10 cellular contexts compared by ENCODE assay signal in the genomic region with DNA sequence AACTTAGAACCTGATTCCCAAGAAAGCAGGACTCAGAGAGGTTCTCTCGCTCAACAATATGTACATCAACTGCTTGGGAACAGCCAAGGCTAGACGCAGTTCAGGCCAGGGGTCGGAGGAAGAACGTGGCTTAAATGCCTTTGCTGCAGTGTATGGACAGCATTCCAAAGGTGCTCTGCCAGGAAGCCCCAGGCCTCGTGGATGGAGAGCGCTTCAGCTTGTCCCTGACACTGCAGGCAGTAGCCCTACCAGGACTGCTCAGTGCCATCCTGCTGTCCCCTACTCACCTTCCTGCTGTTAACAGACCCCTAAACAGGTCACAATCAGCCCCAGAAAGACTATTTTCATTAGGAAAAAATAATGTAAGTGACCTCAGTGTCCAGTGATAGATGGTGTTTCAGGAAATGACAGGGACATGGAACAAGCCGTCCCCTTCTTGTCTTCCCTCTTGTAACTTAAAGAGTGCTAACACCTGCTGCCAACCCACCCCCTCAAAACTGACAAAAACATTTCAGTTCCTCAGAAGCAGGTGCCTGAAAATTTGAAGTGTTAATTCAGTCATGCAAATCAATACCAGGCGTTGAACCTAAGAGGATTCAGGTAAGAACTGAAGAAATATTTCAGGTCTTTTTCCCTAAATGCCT. TPM values are rescaled to one million over a fixed set of nuclear protein-coding genes. Genes with fewer than 3 reads are reported as not detected.
DNase-seq lines count a peak whose midpoint lies in the region; ATAC-seq and TF ChIP-seq lines count a peak whose summit lies in the region.
"Had no signal": no experiment of that assay in that cellular context is flagged by ENCODE, and none has a peak within 500 bp of the region (broad histone marks: within the 10 kb centered on the region; RNA-seq: fewer than 3 reads in every experiment).

No MANE protein-coding gene starts in this region.

- no peaks in the 10 kb centered on the region for H3K9me3 ChIP-seq in tibial artery

- peak; percentile 52 for ATAC-seq in HG02885 (IDR thresholded peaks at IDR 0.05; ENCODE audit: poor library complexity, unreplicated experiment)

- DNase-seq in NCI-H146 (lab: John Stamatoyannopoulos, UW): peak; percentile 11
- DNase-seq in NCI-H146 treated with DMSO at 0.1 percent for 48 hours (lab: John Stamatoyannopoulos, UW; ENCODE audit: unreplicated experiment): no peak
- peak; percentile 65 for DNase-seq in brain microvascular endothelial cell
- no peak for DNase-seq in tibial artery
- no peak for DNase-seq in occipital lobe (lab: John Stamatoyannopoulos, UW)
- DNase-seq in activated naive CD4-positive, alpha-beta T cell treated with anti-CD3 and anti-CD28 coated beads, Interleukin-2, amount 50 U/mL, for 16 hours: no peak
- no peak for DNase-seq in T1000 (lab: John Stamatoyannopoulos, UW)
- DNase-seq: activated naive CD8-positive, alpha-beta T cell treated with anti-CD3 and anti-CD28 coated beads, Interleukin-2, amount 10 ng/mL, durations not matched to agents 7 days and 5 days; SHP77 had no signal

- in situ Hi-C loops in brain microvascular endothelial cell (cut with HindIII; ENCODE audit: low pct_ligation_motif_present, low sequenced_read_pairs): no loop called here

- peak overlapping the region; percentile 65 for H3K27ac ChIP-seq in brain microvascular endothelial cell
- H3K27ac ChIP-seq in tibial artery: peak overlapping the region; percentile 86 to 96

- TF ChIP-seq CTCF in brain microvascular endothelial cell (IDR thresholded peaks at IDR 0.05; ENCODE audit: low read depth, low read length, missing control alignments) (no peak), tibial artery (IDR thresholded peaks at IDR 0.05) (no peak)

- intact Hi-C loops in tibial artery (cut with DNase I; ENCODE audit: low total_unique reads): no loop called here

- H3K27me3 ChIP-seq in brain microvascular endothelial cell (replicated peaks): no peaks in the 10 kb centered on the region
- H3K27me3 ChIP-seq in tibial artery: no peaks in the 10 kb centered on the region

- no peak overlapping the region for H3K4me3 ChIP-seq in brain microvascular endothelial cell (ENCODE audit: low read depth, low read length)
- no peak overlapping the region for H3K4me3 ChIP-seq in tibial artery

- peaks cover 22% of the 10 kb centered on the region for H3K36me3 ChIP-seq in brain microvascular endothelial cell (replicated peaks)
- no peaks in the 10 kb centered on the region for H3K36me3 ChIP-seq in tibial artery

- H3K4me1 ChIP-seq in tibial artery: peaks cover 7 to 100% (median 95%) of the 10 kb centered on the region in 4 donors

RNA-seq across cellular contexts. Expression of a gene that starts 16.5 kb away (rescaled TPM):
- total RNA-seq in occipital lobe: 1.7 TPM

Comparison
In these comparisons a context has a peak if more than half of its experiments do, and no peak if none do; other contexts are left out.
1. DNase-seq: peak in NCI-H146 (single experiment) and brain microvascular endothelial cell (single experiment); none in NCI-H146 treated with DMSO at 0.1 percent for 48 hours (single experiment), tibial artery (0 of 2), occipital lobe (single experiment), activated naive CD4-positive, alpha-beta T cell treated with anti-CD3 and anti-CD28 coated beads, Interleukin-2, amount 50 U/mL, for 16 hours (single experiment) and T1000 (single experiment).